Comparison of ENCODE assay signal across 15 cellular contexts in genomic region chr7:76269895-76270294, GRCh38.
"Had no signal": no experiment of that assay in that cellular context is flagged by ENCODE, and none has a peak within 500 bp of the region (broad histone marks: within the 10 kb centered on the region; RNA-seq: fewer than 3 reads in every experiment).

No MANE protein-coding gene starts in this region.

- H3K9me3 Mint-ChIP-seq: activated CD4-positive, alpha-beta T cell treated with anti-CD3 and anti-CD28 coated beads, Interleukin-2, amount 10 ng/mL, durations not matched to agents 7 days and 5 days; activated naive CD8-positive, alpha-beta T cell treated with anti-CD3 and anti-CD28 coated beads for 36 hours; dendritic cell treated with granulocyte-macrophage colony-stimulating factor and Interleukin-4, amounts not matched to agents 40 ng/mL and 50 ng/mL, for 4 days; effector memory CD8-positive, alpha-beta T cell; naive thymus-derived CD8-positive, alpha-beta T cell had no signal

- H3K4me3 ChIP-seq: ascending aorta, gastroesophageal sphincter, left lung, thyroid gland had no signal

- H3K36me3 ChIP-seq: ascending aorta, gastroesophageal sphincter, left lung, thyroid gland had no signal

- DNase-seq: activated CD4-positive, alpha-beta T cell treated with anti-CD3 and anti-CD28 coated beads, Interleukin-2, amount 10 ng/mL, durations not matched to agents 7 days and 5 days; activated CD4-positive, CD25-positive, alpha-beta regulatory T cell; activated CD8-positive, alpha-beta memory T cell treated with anti-CD3 and anti-CD28 coated beads for 24 hours; activated naive CD8-positive, alpha-beta T cell treated with anti-CD3 and anti-CD28 coated beads for 36 hours; effector memory CD8-positive, alpha-beta T cell; left lung; mammary epithelial cell; stimulated activated CD4-positive, alpha-beta T cell treated with anti-CD3 and anti-CD28 coated beads, Interleukin-1b, Interleukin-23, amount 100 ng/mL, for 48 hours; T-helper 17 cell; thyroid gland had no signal

- H3K27ac Mint-ChIP-seq: activated CD4-positive, alpha-beta T cell treated with anti-CD3 and anti-CD28 coated beads, Interleukin-2, amount 10 ng/mL, durations not matched to agents 7 days and 5 days; activated naive CD8-positive, alpha-beta T cell treated with anti-CD3 and anti-CD28 coated beads for 36 hours; dendritic cell treated with granulocyte-macrophage colony-stimulating factor and Interleukin-4, amounts not matched to agents 40 ng/mL and 50 ng/mL, for 4 days; effector memory CD8-positive, alpha-beta T cell; naive thymus-derived CD8-positive, alpha-beta T cell; T-helper 17 cell had no signal

- H3K9me3 ChIP-seq: ascending aorta, gastroesophageal sphincter, left lung, thyroid gland had no signal

- H3K4me3 Mint-ChIP-seq: activated CD4-positive, alpha-beta T cell treated with anti-CD3 and anti-CD28 coated beads, Interleukin-2, amount 10 ng/mL, durations not matched to agents 7 days and 5 days; activated naive CD8-positive, alpha-beta T cell treated with anti-CD3 and anti-CD28 coated beads for 36 hours; dendritic cell treated with granulocyte-macrophage colony-stimulating factor and Interleukin-4, amounts not matched to agents 40 ng/mL and 50 ng/mL, for 4 days; effector memory CD8-positive, alpha-beta T cell; naive thymus-derived CD8-positive, alpha-beta T cell; T-helper 17 cell had no signal

- H3K36me3 Mint-ChIP-seq: activated naive CD8-positive, alpha-beta T cell treated with anti-CD3 and anti-CD28 coated beads for 36 hours; naive thymus-derived CD8-positive, alpha-beta T cell had no signal

- ATAC-seq: effector memory CD8-positive, alpha-beta T cell; gastroesophageal sphincter; left lung; naive thymus-derived CD8-positive, alpha-beta T cell; T-helper 17 cell had no signal

- H3K27ac ChIP-seq: ascending aorta, epithelial cell of prostate, gastroesophageal sphincter, left lung, thyroid gland had no signal
